In genomic region chr17:81044764-81045589, GRCh38 we compare ENCODE assay signal across 1 cellular context.
TF ChIP-seq lines count a peak whose summit lies in the region.

No MANE protein-coding gene starts in this region.

TF ChIP-seq in HCT116, 20 proteins besides CTCF, POLR2A, EP300 and RAD21 (continued from another document):
- no peak for TF ChIP-seq ZBTB33 (IDR thresholded peaks at IDR 0.05; ENCODE audit: extremely low read depth, insufficient replicate concordance, low read length)
